In the genomic region with DNA sequence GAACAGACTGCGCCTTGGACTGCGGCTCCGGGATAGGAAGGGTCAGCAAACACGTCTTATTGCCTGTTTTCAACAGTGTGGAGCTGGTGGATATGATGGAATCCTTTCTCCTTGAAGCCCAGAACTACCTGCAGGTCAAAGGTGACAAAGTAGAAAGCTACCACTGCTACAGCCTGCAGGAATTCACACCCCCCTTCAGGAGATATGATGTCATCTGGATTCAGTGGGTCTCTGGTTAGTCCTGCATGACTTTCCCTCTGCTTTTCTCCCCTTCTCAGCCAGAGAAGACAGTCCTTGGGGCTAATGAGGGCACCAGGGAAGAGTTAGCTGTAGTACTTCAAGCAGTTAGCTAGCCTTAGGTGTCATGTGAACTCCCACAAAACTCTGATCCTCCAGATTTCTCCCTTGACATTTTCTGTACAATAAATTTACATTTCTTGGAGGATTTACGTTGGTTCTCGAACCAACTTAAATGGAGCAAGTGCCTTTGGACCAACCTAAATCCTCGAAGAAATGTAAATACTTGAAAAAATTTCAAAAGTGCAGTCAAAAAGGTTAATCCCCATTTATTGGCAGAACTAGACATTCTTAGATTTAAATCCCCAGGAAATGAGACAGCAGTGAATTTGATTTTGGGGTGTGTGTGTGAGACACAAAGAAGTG, we compare ENCODE assay signal across 18 cellular contexts. TPM values are rescaled to one million over a fixed set of nuclear protein-coding genes. Genes with fewer than 3 reads are reported as not detected.
DNase-seq lines count a peak whose midpoint lies in the region; ATAC-seq, FAIRE-seq and TF ChIP-seq lines count a peak whose summit lies in the region.
"Had no signal": no experiment of that assay in that cellular context is flagged by ENCODE, and none has a peak within 500 bp of the region (broad histone marks: within the 10 kb centered on the region; RNA-seq: fewer than 3 reads in every experiment).

No MANE protein-coding gene starts in this region.

- no peaks in the 10 kb centered on the region for H3K36me3 Mint-ChIP-seq in brain
- H3K36me3 Mint-ChIP-seq: CD4-positive, CD25-positive, alpha-beta regulatory T cell had no signal

- ATAC-seq in DND-41 (ENCODE audit: insufficient read depth, low read depth) (no peak), GM21723 (IDR thresholded peaks at IDR 0.05; ENCODE audit: unreplicated experiment) (no peak), body of pancreas (no peak)
- ATAC-seq: GM23338 had no signal

- H3K23ac ChIP-seq in mesendoderm (ENCODE audit: low read length), result no peak overlapping the region

- H3K27ac Mint-ChIP-seq in brain, result peak overlapping the region in 3 of 5 experiments; percentile 40 to 92 (median 71)
- H3K27ac Mint-ChIP-seq: CD4-positive, CD25-positive, alpha-beta regulatory T cell; GM23338; H9 had no signal

- H3K4me2 ChIP-seq in DND-41 (ENCODE audit: insufficient read depth, low read length) (no peak overlapping the region), Loucy (ENCODE audit: low read depth, low read length, poor library complexity, severe bottlenecking) (no peak overlapping the region), mesendoderm (ENCODE audit: low read length) (no peak overlapping the region)
- H3K4me2 ChIP-seq: BLaER1 treated with 17β-estradiol and CSF1 and Interleukin-3, amounts not matched to agents 10 nM and 100 nM; GM23338 had no signal

- intact Hi-C loops in body of pancreas (cut with DNase I), result no loop called here

- H3K4me1 ChIP-seq in DND-41 (ENCODE audit: insufficient read depth, low read length) (peaks cover 20% of the 10 kb centered on the region), Loucy (ENCODE audit: insufficient read depth, low read length, poor library complexity, severe bottlenecking) (peaks cover 11% of the 10 kb centered on the region), mesendoderm (ENCODE audit: control insufficient read depth, low read depth, low read length) (no peaks in the 10 kb centered on the region), body of pancreas (peaks cover 9% of the 10 kb centered on the region)
- H3K4me1 ChIP-seq: BLaER1 treated with 17β-estradiol and CSF1 and Interleukin-3, amounts not matched to agents 10 nM and 100 nM had no signal

- H2BK5ac ChIP-seq in mesendoderm (ENCODE audit: low read length), result no peak overlapping the region

- no peak overlapping the region for H4K8ac ChIP-seq in mesendoderm (ENCODE audit: low read depth, low read length)

- no peaks in the 10 kb centered on the region for H3K9me2 ChIP-seq in Loucy (replicated peaks; ENCODE audit: low read depth, low read length)

- no peak overlapping the region for H3K4me3 Mint-ChIP-seq in brain
- H3K4me3 Mint-ChIP-seq: CD4-positive, CD25-positive, alpha-beta regulatory T cell; GM23338; H9 had no signal

- peaks cover 38% of the 10 kb centered on the region for H3K4me1 Mint-ChIP-seq in brain
- H3K4me1 Mint-ChIP-seq: H9 had no signal

- H3K4me3 ChIP-seq in DND-41 (ENCODE audit: low read depth in 1 of 2, low read length in 2 of 2) (no peak overlapping the region), Loucy (ENCODE audit: low read length, poor library complexity, severe bottlenecking) (no peak overlapping the region), mesendoderm (ENCODE audit: low read length) (no peak overlapping the region), body of pancreas (no peak overlapping the region)
- H3K4me3 ChIP-seq: BLaER1 treated with 17β-estradiol and CSF1 and Interleukin-3, amounts not matched to agents 10 nM and 100 nM; GM23338 had no signal

- H2BK15ac ChIP-seq in mesendoderm (replicated peaks; ENCODE audit: low read depth), result no peak overlapping the region

- no peaks in the 10 kb centered on the region for H4K20me1 ChIP-seq in DND-41 (ENCODE audit: insufficient read depth, low read length)
- no peaks in the 10 kb centered on the region for H4K20me1 ChIP-seq in Loucy (ENCODE audit: insufficient read depth, low read length, poor library complexity, severe bottlenecking)
- H4K20me1 ChIP-seq: BLaER1 treated with 17β-estradiol and CSF1 and Interleukin-3, amounts not matched to agents 10 nM and 100 nM had no signal

- no peak overlapping the region for H2AK5ac ChIP-seq in mesendoderm (ENCODE audit: low read length)

- no CpG with 5 or more reads among the region's 7 CpGs for WGBS in mesendoderm (ENCODE audit: extremely low coverage, insufficient coverage, low lambda C conversion rate)
- 73 to 76% methylated on average over 3 to 7 of the region's 7 CpGs for WGBS in body of pancreas, 2 donors

- no peaks in the 10 kb centered on the region for H3K36me3 ChIP-seq in DND-41 (ENCODE audit: insufficient read depth, low read length)
- no peaks in the 10 kb centered on the region for H3K36me3 ChIP-seq in Loucy (ENCODE audit: insufficient read depth, low read length)
- H3K36me3 ChIP-seq in mesendoderm (ENCODE audit: control insufficient read depth, insufficient read depth, low read length), result no peaks in the 10 kb centered on the region
- H3K36me3 ChIP-seq in body of pancreas (replicated peaks in 1 of 2; ENCODE audit: insufficient read depth in 1 of 2, low read depth in 2 of 2), result no peaks in the 10 kb centered on the region
- H3K36me3 ChIP-seq: BLaER1 treated with 17β-estradiol and CSF1 and Interleukin-3, amounts not matched to agents 10 nM and 100 nM had no signal

- TF ChIP-seq CTCF in DND-41 (IDR thresholded peaks at IDR 0.05; ENCODE audit: borderline replicate concordance, extremely low read depth, low read length, poor library complexity, severe bottlenecking), result no peak
- no peak for TF ChIP-seq CTCF in Loucy (conservative IDR thresholded peaks at IDR 0.05; ENCODE audit: low read length)
- no peak for TF ChIP-seq CTCF in brain (conservative IDR thresholded peaks at IDR 0.05)
- TF ChIP-seq CTCF in body of pancreas (IDR thresholded peaks at IDR 0.05), result no peak

- DNase-seq in DND-41 (no peak), mesendoderm (peak; percentile 45), H54 (ENCODE audit: insufficient read length, low spot score) (no peak), body of pancreas (no peak)
- DNase-seq in stimulated activated naive CD4-positive, alpha-beta T cell treated with Interleukin-2 at 50 U/mL for 16 hours (lab: John Stamatoyannopoulos, UW), result no peak
- DNase-seq: ACHN; CD4-positive, CD25-positive, alpha-beta regulatory T cell; DMS153; DMS79 treated with DMSO at 0.1 percent for 48 hours; H9 had no signal

- no peak overlapping the region for H3K27ac ChIP-seq in DND-41 (ENCODE audit: low read length)
- H3K27ac ChIP-seq in mesendoderm (ENCODE audit: low read depth, low read length), result no peak overlapping the region
- no peak overlapping the region for H3K27ac ChIP-seq in body of pancreas
- H3K27ac ChIP-seq: BLaER1 treated with 17β-estradiol and CSF1 and Interleukin-3, amounts not matched to agents 10 nM and 100 nM had no signal

- H3K9me3 ChIP-seq in DND-41 (ENCODE audit: insufficient read depth, low read length, severe bottlenecking) (peaks cover 2% of the 10 kb centered on the region), Loucy (ENCODE audit: insufficient read depth, low read depth, low read length) (peaks cover 5% of the 10 kb centered on the region; the same call in 1 of the 2 replicates), body of pancreas (no peaks in the 10 kb centered on the region)

- no peak overlapping the region for H4K5ac ChIP-seq in mesendoderm (ENCODE audit: low read length)

- H2BK120ac ChIP-seq in mesendoderm (ENCODE audit: low read depth, low read length), result no peak overlapping the region

- peaks cover 0 to 16% (median 9%) of the 10 kb centered on the region in 5 experiments for H3K9me3 Mint-ChIP-seq in brain

- H3K9ac ChIP-seq in DND-41 (ENCODE audit: low read depth, low read length) (no peak overlapping the region), Loucy (ENCODE audit: low read depth, low read length, poor library complexity, severe bottlenecking) (no peak overlapping the region), mesendoderm (ENCODE audit: low read length) (no peak overlapping the region)
- H3K9ac ChIP-seq: BLaER1 treated with 17β-estradiol and CSF1 and Interleukin-3, amounts not matched to agents 10 nM and 100 nM had no signal

- no peak overlapping the region for H3K18ac ChIP-seq in mesendoderm (ENCODE audit: low read length)

- H2AFZ ChIP-seq in DND-41 (ENCODE audit: low read depth, low read length), result peak overlapping the region; percentile 62
- peak overlapping the region; percentile 36; the same call in 1 of the 2 replicates for H2AFZ ChIP-seq in Loucy (ENCODE audit: low read length)
- H2AFZ ChIP-seq: GM23338 had no signal

- H3F3A ChIP-seq in Loucy (ENCODE audit: low read depth), result no peaks in the 10 kb centered on the region

- H3K27me3 Mint-ChIP-seq in brain, result no peaks in the 10 kb centered on the region

- H3K79me2 ChIP-seq in DND-41 (ENCODE audit: insufficient read depth, low read length) (no peaks in the 10 kb centered on the region), Loucy (ENCODE audit: insufficient read depth, low read length) (no peaks in the 10 kb centered on the region), mesendoderm (ENCODE audit: control insufficient read depth, insufficient read depth, low read length) (no peaks in the 10 kb centered on the region)

- H3K79me1 ChIP-seq in mesendoderm (ENCODE audit: low read length), result no peaks in the 10 kb centered on the region

- no peak for FAIRE-seq in H54 (lab: Jason Lieb, UNC)
- FAIRE-seq: D721Med had no signal

- H3K27me3 ChIP-seq in DND-41 (ENCODE audit: insufficient read depth, low read length, poor library complexity), result no peaks in the 10 kb centered on the region
- H3K27me3 ChIP-seq in Loucy (ENCODE audit: insufficient read depth, low read length, poor library complexity, severe bottlenecking), result no peaks in the 10 kb centered on the region
- H3K27me3 ChIP-seq in mesendoderm (ENCODE audit: insufficient read depth, low read length, poor library complexity), result no peaks in the 10 kb centered on the region
- no peaks in the 10 kb centered on the region for H3K27me3 ChIP-seq in body of pancreas
- H3K27me3 ChIP-seq: BLaER1 treated with 17β-estradiol and CSF1 and Interleukin-3, amounts not matched to agents 10 nM and 100 nM had no signal

- TF ChIP-seq POLR2A in H54 (IDR thresholded peaks at IDR 0.05; ENCODE audit: low read depth, low read length), result no peak
- no peak for TF ChIP-seq POLR2A in body of pancreas (IDR thresholded peaks at IDR 0.05)

- H3K4ac ChIP-seq in mesendoderm (ENCODE audit: low read depth, low read length), result no peak overlapping the region

- no peak overlapping the region for H3K56ac ChIP-seq in mesendoderm (ENCODE audit: low read length)

RNA-seq across cellular contexts. Expression of a gene that starts 20.9 kb away (rescaled TPM):
- polyA plus RNA-seq in brain (ENCODE audit: insufficient read depth, low read depth, low replicate concordance), result 0.59 TPM
- polyA plus RNA-seq in mesendoderm (2013, experiment 1 of 2), result not detected
- polyA plus RNA-seq in mesendoderm (2013, experiment 2 of 2), result 0.07 TPM
- total RNA-seq in body of pancreas, result not detected
- total RNA-seq: A172; CD4-positive, CD25-positive, alpha-beta regulatory T cell; GM23338; HT1080 had no signal
- polyA plus RNA-seq: CD4-positive, CD25-positive, alpha-beta regulatory T cell had no signal
